In genomic region chr1:203665986-203666385, GRCh38 we compare ENCODE assay signal across 13 cellular contexts. TPM values are rescaled to one million over a fixed set of nuclear protein-coding genes. Genes with fewer than 3 reads are reported as not detected.
DNase-seq lines count a peak whose midpoint lies in the region; TF ChIP-seq lines count a peak whose summit lies in the region.
"Had no signal": no experiment of that assay in that cellular context is flagged by ENCODE, and none has a peak within 500 bp of the region (broad histone marks: within the 10 kb centered on the region; RNA-seq: fewer than 3 reads in every experiment).

No MANE protein-coding gene starts in this region.

- no peaks in the 10 kb centered on the region for H3K27me3 ChIP-seq in mucosa of rectum (ENCODE audit: control insufficient read depth in 2 of 2, insufficient read depth in 2 of 2, low read length in 2 of 2)
- H3K27me3 ChIP-seq in thyroid gland: no peaks in the 10 kb centered on the region
- H3K27me3 ChIP-seq: right lobe of liver had no signal

- no peak for TF ChIP-seq POLR2A in thyroid gland (IDR thresholded peaks at IDR 0.05)

- no peaks in the 10 kb centered on the region for H3K9me3 Mint-ChIP-seq in activated CD4-positive, alpha-beta memory T cell treated with anti-CD3 and anti-CD28 coated beads for 36 hours
- H3K9me3 Mint-ChIP-seq in activated CD4-positive, alpha-beta memory T cell treated with anti-CD3 and anti-CD28 coated beads, Interleukin-2, amount 10 ng/mL, durations not matched to agents 7 days and 5 days: no peaks in the 10 kb centered on the region
- H3K9me3 Mint-ChIP-seq in chondrocyte (ENCODE audit: low read depth) (no peaks in the 10 kb centered on the region), nephron progenitor cell (no peaks in the 10 kb centered on the region)
- H3K9me3 Mint-ChIP-seq: dendritic cell treated with granulocyte-macrophage colony-stimulating factor and Interleukin-4, amounts not matched to agents 40 ng/mL and 50 ng/mL, for 4 days; naive B cell had no signal

- H3K27ac ChIP-seq in mucosa of rectum (ENCODE audit: low read depth in 2 of 2, low read length in 2 of 2) (peak overlapping the region; percentile 56 to 75), thyroid gland (peak overlapping the region in 2 of 3 donors; percentile 49 to 54)
- H3K27ac ChIP-seq: right lobe of liver had no signal

- peaks cover 3% of the 10 kb centered on the region for H3K36me3 Mint-ChIP-seq in activated CD4-positive, alpha-beta memory T cell treated with anti-CD3 and anti-CD28 coated beads for 36 hours
- peaks cover 58% of the 10 kb centered on the region for H3K36me3 Mint-ChIP-seq in activated CD4-positive, alpha-beta memory T cell treated with anti-CD3 and anti-CD28 coated beads, Interleukin-2, amount 10 ng/mL, durations not matched to agents 7 days and 5 days (ENCODE audit: low read depth)
- peaks cover 6% of the 10 kb centered on the region for H3K36me3 Mint-ChIP-seq in chondrocyte (ENCODE audit: low read depth)
- peaks cover 7% of the 10 kb centered on the region for H3K36me3 Mint-ChIP-seq in nephron progenitor cell (ENCODE audit: low read depth)
- H3K36me3 Mint-ChIP-seq: naive B cell had no signal

- no peak for DNase-seq in activated CD4-positive, alpha-beta memory T cell treated with anti-CD3 and anti-CD28 coated beads for 36 hours
- no peak for DNase-seq in activated CD4-positive, alpha-beta memory T cell treated with anti-CD3 and anti-CD28 coated beads, Interleukin-2, amount 10 ng/mL, durations not matched to agents 7 days and 5 days
- DNase-seq in chondrocyte (ENCODE audit: low spot score) (no peak), thyroid gland (no peak), NCI-H2227 (lab: John Stamatoyannopoulos, UW; ENCODE audit: unreplicated experiment) (no peak), GM10248 (ENCODE audit: extremely low spot score) (no peak), nephron progenitor cell (no peak)
- DNase-seq: activated CD4-positive, CD25-positive, alpha-beta regulatory T cell; activated T-cell treated with anti-CD3 and anti-CD28 coated beads for 4 hours; naive B cell; right lobe of liver had no signal

- TF ChIP-seq CTCF in chondrocyte (IDR thresholded peaks at IDR 0.05) (no peak), thyroid gland (IDR thresholded peaks at IDR 0.05) (no peak), GM10248 (IDR thresholded peaks at IDR 0.05; ENCODE audit: control extremely low read depth, extremely low read depth, low read depth, missing control alignments) (no peak), nephron progenitor cell (IDR thresholded peaks at IDR 0.05) (no peak)

- peak overlapping the region; percentile 9 for H3K27ac Mint-ChIP-seq in activated CD4-positive, alpha-beta memory T cell treated with anti-CD3 and anti-CD28 coated beads for 36 hours
- no peak overlapping the region for H3K27ac Mint-ChIP-seq in activated CD4-positive, alpha-beta memory T cell treated with anti-CD3 and anti-CD28 coated beads, Interleukin-2, amount 10 ng/mL, durations not matched to agents 7 days and 5 days
- H3K27ac Mint-ChIP-seq in chondrocyte (ENCODE audit: unreplicated experiment) (peak overlapping the region; percentile 4), nephron progenitor cell (no peak overlapping the region)
- H3K27ac Mint-ChIP-seq: dendritic cell treated with granulocyte-macrophage colony-stimulating factor and Interleukin-4, amounts not matched to agents 40 ng/mL and 50 ng/mL, for 4 days; naive B cell had no signal

- no peak overlapping the region for H3K4me3 Mint-ChIP-seq in activated CD4-positive, alpha-beta memory T cell treated with anti-CD3 and anti-CD28 coated beads for 36 hours
- H3K4me3 Mint-ChIP-seq in activated CD4-positive, alpha-beta memory T cell treated with anti-CD3 and anti-CD28 coated beads, Interleukin-2, amount 10 ng/mL, durations not matched to agents 7 days and 5 days: no peak overlapping the region
- H3K4me3 Mint-ChIP-seq in chondrocyte (ENCODE audit: unreplicated experiment) (no peak overlapping the region), nephron progenitor cell (no peak overlapping the region)
- H3K4me3 Mint-ChIP-seq: dendritic cell treated with granulocyte-macrophage colony-stimulating factor and Interleukin-4, amounts not matched to agents 40 ng/mL and 50 ng/mL, for 4 days; naive B cell had no signal

- WGBS in thyroid gland, 2 donors: 65 to 79% methylated on average over 2 of the region's 2 CpGs

- no peak overlapping the region for H3K4me3 ChIP-seq in mucosa of rectum (ENCODE audit: low read length in 2 of 2)
- no peak overlapping the region for H3K4me3 ChIP-seq in thyroid gland (replicated peaks in 1 of 3)
- H3K4me3 ChIP-seq: right lobe of liver had no signal

- CTCF ChIA-PET in activated CD4-positive, alpha-beta memory T cell treated with anti-CD3 and anti-CD28 coated beads for 36 hours (lab: Charles Lee): interaction anchor here (0.7 to 1.9 kb wide), 6 partner anchors 8 to 162 kb away, joined by 3 to 6 read pairs (median 3); no protein-coding TSS in a partner anchor
- CTCF ChIA-PET in activated CD4-positive, alpha-beta memory T cell treated with anti-CD3 and anti-CD28 coated beads, Interleukin-2, amount 10 ng/mL, durations not matched to agents 7 days and 5 days (lab: Charles Lee): interaction anchor here (1.4 kb wide), 1 partner anchor 8 kb away, joined by 10 read pairs; no protein-coding TSS in a partner anchor
- CTCF ChIA-PET in GM10248 (lab: Yijun Ruan, JAX): interaction anchor here (1.3 to 2.0 kb wide), 3 partner anchors 13 to 161 kb away, joined by 3 to 5 read pairs (median 4); no protein-coding TSS in a partner anchor

- no peak overlapping the region for H3K9ac ChIP-seq in mucosa of rectum (ENCODE audit: low read depth in 1 of 2, low read length in 2 of 2)

- H3K9me3 ChIP-seq in mucosa of rectum (ENCODE audit: control insufficient read depth in 2 of 2, low read length in 2 of 2) (no peaks in the 10 kb centered on the region), thyroid gland (no peaks in the 10 kb centered on the region)
- H3K9me3 ChIP-seq: right lobe of liver had no signal

- no peaks in the 10 kb centered on the region for H3K27me3 Mint-ChIP-seq in activated CD4-positive, alpha-beta memory T cell treated with anti-CD3 and anti-CD28 coated beads for 36 hours
- no peaks in the 10 kb centered on the region for H3K27me3 Mint-ChIP-seq in activated CD4-positive, alpha-beta memory T cell treated with anti-CD3 and anti-CD28 coated beads, Interleukin-2, amount 10 ng/mL, durations not matched to agents 7 days and 5 days
- H3K27me3 Mint-ChIP-seq in chondrocyte (ENCODE audit: low read depth) (no peaks in the 10 kb centered on the region), nephron progenitor cell (ENCODE audit: low read depth, poor library complexity) (no peaks in the 10 kb centered on the region)
- H3K27me3 Mint-ChIP-seq: dendritic cell treated with granulocyte-macrophage colony-stimulating factor and Interleukin-4, amounts not matched to agents 40 ng/mL and 50 ng/mL, for 4 days; naive B cell had no signal

- POLR2A ChIA-PET in activated CD4-positive, alpha-beta memory T cell treated with anti-CD3 and anti-CD28 coated beads for 36 hours (lab: Charles Lee): interaction anchor here (1.0 kb wide), 1 partner anchor 13 kb away, joined by 4 read pairs; no protein-coding TSS in a partner anchor
- POLR2A ChIA-PET in activated CD4-positive, alpha-beta memory T cell treated with anti-CD3 and anti-CD28 coated beads, Interleukin-2, amount 10 ng/mL, durations not matched to agents 7 days and 5 days (lab: Charles Lee): interaction anchor here (1.5 to 2.0 kb wide), 2 partner anchors 13 to 40 kb away, joined by 4 to 7 read pairs; no protein-coding TSS in a partner anchor
- POLR2A ChIA-PET in GM10248 (lab: Yijun Ruan, JAX): no interaction called here

- peaks cover 6 to 22% of the 10 kb centered on the region in 2 donors for H3K4me1 ChIP-seq in mucosa of rectum (ENCODE audit: control insufficient read depth in 2 of 2, insufficient read depth in 2 of 2, low read length in 2 of 2)
- H3K4me1 ChIP-seq in thyroid gland: peaks cover 10 to 62% of the 10 kb centered on the region in 2 donors

- intact Hi-C loops in activated CD4-positive, alpha-beta memory T cell treated with anti-CD3 and anti-CD28 coated beads for 36 hours (cut with micrococcal nuclease): no loop called here
- intact Hi-C loops in thyroid gland (cut with DNase I): no loop called here

- H3K4me1 Mint-ChIP-seq in activated CD4-positive, alpha-beta memory T cell treated with anti-CD3 and anti-CD28 coated beads for 36 hours (ENCODE audit: low read depth): peaks cover 75% of the 10 kb centered on the region
- peaks cover 79% of the 10 kb centered on the region for H3K4me1 Mint-ChIP-seq in activated CD4-positive, alpha-beta memory T cell treated with anti-CD3 and anti-CD28 coated beads, Interleukin-2, amount 10 ng/mL, durations not matched to agents 7 days and 5 days
- H3K4me1 Mint-ChIP-seq in chondrocyte (ENCODE audit: low read depth): peaks cover 71% of the 10 kb centered on the region
- H3K4me1 Mint-ChIP-seq in nephron progenitor cell: peaks cover 45% of the 10 kb centered on the region
- H3K4me1 Mint-ChIP-seq: naive B cell had no signal

- H3K36me3 ChIP-seq in mucosa of rectum (ENCODE audit: control insufficient read depth in 2 of 2, insufficient read depth in 2 of 2, low read length in 2 of 2) (no peaks in the 10 kb centered on the region), thyroid gland (no peaks in the 10 kb centered on the region)
- H3K36me3 ChIP-seq: right lobe of liver had no signal

RNA-seq across cellular contexts. Expression of gene ATP2B4, which starts 39.4 kb away (rescaled TPM):
- total RNA-seq in activated CD4-positive, alpha-beta memory T cell treated with anti-CD3 and anti-CD28 coated beads for 36 hours: 10 to 100 TPM; 48.1 to 52.7 TPM
- total RNA-seq in activated CD4-positive, alpha-beta memory T cell treated with anti-CD3 and anti-CD28 coated beads, Interleukin-2, amount 10 ng/mL, durations not matched to agents 7 days and 5 days: 100 to 1,000 TPM; 112 to 116 TPM
- 71.4 to 133 TPM (median 130 TPM) in 3 replicates for total RNA-seq in chondrocyte
- total RNA-seq in thyroid gland: 10 to 100 TPM; 41.3 to 46.1 (median 42.7) TPM

Comparison
In these comparisons a context has a peak if more than half of its experiments do, and no peak if none do; other contexts are left out.
1. H3K27ac Mint-ChIP-seq: peak in activated CD4-positive, alpha-beta memory T cell treated with anti-CD3 and anti-CD28 coated beads for 36 hours (single experiment) and chondrocyte (single experiment); none in activated CD4-positive, alpha-beta memory T cell treated with anti-CD3 and anti-CD28 coated beads, Interleukin-2, amount 10 ng/mL, durations not matched to agents 7 days and 5 days (single experiment) and nephron progenitor cell (single experiment).